8 cellular contexts compared by ENCODE assay signal in the genomic region with DNA sequence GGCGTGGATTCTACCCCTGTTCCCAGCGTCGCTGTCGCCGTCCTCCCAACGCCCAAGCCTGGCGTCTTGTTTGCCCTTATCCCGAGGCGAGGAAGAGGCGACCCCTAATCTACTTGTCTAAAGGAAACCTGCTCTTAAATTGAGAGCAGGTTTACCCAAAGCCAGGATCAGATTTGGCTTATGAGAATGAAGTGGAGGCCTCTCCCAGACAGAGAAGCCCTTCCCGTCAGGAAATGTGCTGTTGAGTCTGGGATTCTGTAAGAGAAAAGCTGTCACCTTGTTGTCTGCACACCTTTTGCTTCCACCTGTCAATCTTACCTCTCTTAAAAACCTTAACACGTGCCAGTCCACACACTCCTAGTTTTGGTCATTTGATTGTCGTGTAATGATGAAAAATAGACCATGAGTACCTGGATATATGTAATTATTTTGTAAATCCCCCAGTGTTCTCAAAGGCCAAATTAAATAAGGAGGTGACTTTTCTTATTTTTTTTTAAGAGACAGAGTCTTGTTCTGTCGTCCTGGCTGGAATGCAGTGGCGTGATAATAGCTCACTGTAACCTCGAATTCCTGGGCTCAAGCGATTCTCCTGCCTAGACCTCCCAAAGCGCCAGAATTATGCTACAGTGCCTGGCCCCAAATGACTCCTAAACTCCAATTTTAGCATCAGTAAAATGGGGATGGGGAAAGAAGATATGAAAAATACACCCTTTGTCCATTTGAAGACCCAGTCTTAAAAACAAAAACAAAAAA. TPM values are rescaled to one million over a fixed set of nuclear protein-coding genes. Genes with fewer than 3 reads are reported as not detected.
DNase-seq lines count a peak whose midpoint lies in the region; ATAC-seq and TF ChIP-seq lines count a peak whose summit lies in the region.

No MANE protein-coding gene starts in this region.

- peaks cover 27% of the 10 kb centered on the region; the same call in 1 of the 2 replicates for H4K20me1 ChIP-seq in OCI-LY7 (ENCODE audit: insufficient read depth, low read length)

- H2AFZ ChIP-seq in OCI-LY7 (ENCODE audit: low read length): no peak overlapping the region
- peak overlapping the region; percentile 56 for H2AFZ ChIP-seq in parathyroid adenoma

- CTCF ChIA-PET in OCI-LY7 (lab: Charles Lee; ENCODE audit: unreplicated experiment): interaction anchor here (0.6 kb wide), 1 partner anchor 73 kb away, joined by 3 read pairs; no protein-coding TSS in a partner anchor

- no peak overlapping the region for H3K9ac ChIP-seq in parathyroid adenoma

- no peaks in the 10 kb centered on the region for H3K9me2 ChIP-seq in OCI-LY7 (ENCODE audit: insufficient read depth, low read length)

- H3K4me3 ChIP-seq in GM06990 (replicated peaks; ENCODE audit: low read depth, low read length) (peak overlapping the region; percentile 91), OCI-LY7 (ENCODE audit: low read depth, low read length, poor library complexity, severe bottlenecking) (peak overlapping the region; percentile 87), epithelial cell of esophagus (ENCODE audit: low read length) (peak overlapping the region; percentile 95), parathyroid adenoma (ENCODE audit: low read depth, low read length) (peak overlapping the region; percentile 95)

- ATAC-seq in GM18909 (IDR thresholded peaks at IDR 0.05; ENCODE audit: poor library complexity, unreplicated experiment): no peak
- no peak for ATAC-seq in GM19455 (IDR thresholded peaks at IDR 0.05; ENCODE audit: unreplicated experiment)

- H3K27ac ChIP-seq in OCI-LY7 (ENCODE audit: low read depth, low read length, poor library complexity, severe bottlenecking) (peak overlapping the region; percentile 9), parathyroid adenoma (no peak overlapping the region)

- H3K36me3 ChIP-seq in GM06990 (ENCODE audit: control insufficient read depth, insufficient read depth, low read length) (no peaks in the 10 kb centered on the region; the same call in 1 of the 2 replicates), OCI-LY7 (ENCODE audit: insufficient read depth, low read length) (peaks cover 46% of the 10 kb centered on the region), parathyroid adenoma (ENCODE audit: control insufficient read depth, insufficient read depth, low read length) (no peaks in the 10 kb centered on the region)

- intact Hi-C loops in OCI-LY7 (cut with micrococcal nuclease; ENCODE audit: unreplicated experiment): loop anchor here (1.0 to 5.0 kb wide), 6 partner anchors 73 to 311 kb away; partner anchors contain the start of genes SPTY2D1 and TSG101

- peak overlapping the region; percentile 96 for H3K4me2 ChIP-seq in OCI-LY7 (ENCODE audit: low read length)
- H3K4me2 ChIP-seq in parathyroid adenoma (ENCODE audit: low read length): peak overlapping the region; percentile 59

- H3K9me3 ChIP-seq in OCI-LY7 (ENCODE audit: low read length) (no peaks in the 10 kb centered on the region), parathyroid adenoma (ENCODE audit: control insufficient read depth, low read length) (no peaks in the 10 kb centered on the region)

- POLR2A ChIA-PET in OCI-LY7 (lab: Charles Lee): interaction anchor here (0.6 to 4.4 kb wide), 12 partner anchors 10 to 310 kb away, joined by 3 to 31 read pairs (median 4); partner anchors contain the start of genes LDHA and SPTY2D1

- H3K79me2 ChIP-seq in OCI-LY7 (ENCODE audit: insufficient read depth, low read depth, low read length): peaks cover 92% of the 10 kb centered on the region
- peaks cover 17% of the 10 kb centered on the region for H3K79me2 ChIP-seq in parathyroid adenoma

- BruUV-seq in OCI-LY7 (replicated peaks; lab: Mats Ljungman, UMichigan): no TSS peak

- H3K27me3 ChIP-seq in GM06990 (replicated peaks; ENCODE audit: control insufficient read depth, insufficient read depth, low read length) (no peaks in the 10 kb centered on the region), parathyroid adenoma (ENCODE audit: control insufficient read depth, insufficient read depth, low read length) (no peaks in the 10 kb centered on the region)

- DNase-seq in GM06990 (ENCODE audit: extremely low read depth, insufficient read length) (no peak), OCI-LY7 (ENCODE audit: low spot score) (no peak), epithelial cell of esophagus (ENCODE audit: low read depth) (peak; percentile 11), NCI-H226 (no peak), dedifferentiated amniotic fluid mesenchymal stem cell (ENCODE audit: extremely low spot score) (no peak)

- TF ChIP-seq CTCF in GM06990 (IDR thresholded peaks at IDR 0.05; ENCODE audit: insufficient read depth, low read length, poor library complexity, severe bottlenecking): no peak
- no peak for TF ChIP-seq CTCF in OCI-LY7 (conservative IDR thresholded peaks at IDR 0.05; ENCODE audit: low read length)
- TF ChIP-seq CTCF in epithelial cell of esophagus (IDR thresholded peaks at IDR 0.05; ENCODE audit: insufficient read depth, low read depth, low read length, missing control alignments): no peak
- TF ChIP-seq CTCF in parathyroid adenoma (IDR thresholded peaks at IDR 0.05): no peak

- peaks cover 40% of the 10 kb centered on the region for H3K4me1 ChIP-seq in OCI-LY7 (ENCODE audit: insufficient read depth, low read length, poor library complexity, severe bottlenecking)
- no peaks in the 10 kb centered on the region for H3K4me1 ChIP-seq in parathyroid adenoma

RNA-seq across cellular contexts. Expression of gene GTF2H1, which starts 0.6 kb away (rescaled TPM):
- 48.0 and 53.1 TPM in 2 replicates for total RNA-seq in OCI-LY7 (2014; rRNA removed; shearing (Covaris generic))
- 58.0 and 62.1 TPM in 2 replicates for total RNA-seq in OCI-LY7 (2022)

RNA-seq across cellular contexts. Expression of gene HPS5, which starts 1.1 kb away (rescaled TPM):
- total RNA-seq in OCI-LY7 (2014; rRNA removed; shearing (Covaris generic)): 23.0 and 31.1 TPM in 2 replicates
- 25.4 and 29.9 TPM in 2 replicates for total RNA-seq in OCI-LY7 (2022)

RNA-seq across cellular contexts. Expression of gene SAA1, which starts 56.9 kb away (rescaled TPM):
- not detected in 2 replicates for total RNA-seq in OCI-LY7 (2014; rRNA removed; shearing (Covaris generic))
- not detected in 2 replicates for total RNA-seq in OCI-LY7 (2022)
